In genomic region chr1:28538286-28538685, GRCh38 we compare ENCODE assay signal across 26 cellular contexts. TPM values are rescaled to one million over a fixed set of nuclear protein-coding genes. Genes with fewer than 3 reads are reported as not detected.
A peak's percentile ranks its signal among the peaks of the same experiment; 100 is the strongest.
DNase-seq lines count a peak whose midpoint lies in the region; ATAC-seq and TF ChIP-seq lines count a peak whose summit lies in the region.
"Had no signal": no experiment of that assay in that cellular context is flagged by ENCODE, and none has a peak within 500 bp of the region (broad histone marks: within the 10 kb centered on the region; RNA-seq: fewer than 3 reads in every experiment).

No MANE protein-coding gene starts in this region.

- no peak overlapping the region for H2AFZ ChIP-seq in PC-3 (ENCODE audit: low read length)
- no peak overlapping the region for H2AFZ ChIP-seq in osteoblast (ENCODE audit: low read length)
- H2AFZ ChIP-seq: GM23248, neural progenitor cell had no signal

- no peaks in the 10 kb centered on the region for H3K9me2 ChIP-seq in PC-3 (replicated peaks; ENCODE audit: low read length)

- no peaks in the 10 kb centered on the region for H3K27me3 ChIP-seq in Caco-2 (replicated peaks; ENCODE audit: control insufficient read depth, insufficient read depth, low read length)
- no peaks in the 10 kb centered on the region for H3K27me3 ChIP-seq in PC-3 (ENCODE audit: low read length)
- no peaks in the 10 kb centered on the region for H3K27me3 ChIP-seq in osteoblast (ENCODE audit: insufficient read depth, low read length)
- H3K27me3 ChIP-seq: foreskin keratinocyte, neural progenitor cell, SJSA1, suprapubic skin, vagina had no signal

- H3K27ac ChIP-seq in PC-3 (ENCODE audit: low read length) (no peak overlapping the region), osteoblast (ENCODE audit: low read depth, low read length) (no peak overlapping the region)
- H3K27ac ChIP-seq: foreskin keratinocyte, GM23248, KMS-11, neural progenitor cell, SJSA1, skin epidermis, suprapubic skin, vagina had no signal

- intact Hi-C loops in Caco-2 (cut with micrococcal nuclease; ENCODE audit: unreplicated experiment) = no loop called here
- intact Hi-C loops in PC-3 (cut with micrococcal nuclease) = no loop called here
- intact Hi-C loops in activated naive CD4-positive, alpha-beta T cell treated with anti-CD3 and anti-CD28 coated beads for 36 hours (cut with micrococcal nuclease) = no loop called here

- no peak overlapping the region for H3K27ac Mint-ChIP-seq in Caco-2 (ENCODE audit: unreplicated experiment)
- H3K27ac Mint-ChIP-seq in effector memory CD8-positive, alpha-beta T cell = peak overlapping the region; percentile 41 to 64
- H3K27ac Mint-ChIP-seq in activated naive CD4-positive, alpha-beta T cell treated with anti-CD3 and anti-CD28 coated beads for 36 hours = no peak overlapping the region
- no peak overlapping the region for H3K27ac Mint-ChIP-seq in stimulated activated naive B cell treated with anti-CD40 and anti-IgM and Interleukin-4, amounts not matched to agents 10 μg/mL and 1 μg/mL and 100 μg/mL, for 72 hours
- H3K27ac Mint-ChIP-seq: activated CD8-positive, alpha-beta T cell treated with anti-CD3 and anti-CD28 coated beads for 36 hours; activated naive CD8-positive, alpha-beta T cell treated with anti-CD3 and anti-CD28 coated beads, Interleukin-2, amount 50 U/mL, for 24 hours; neural progenitor cell had no signal

- no peaks in the 10 kb centered on the region for H3K9me3 Mint-ChIP-seq in Caco-2 (ENCODE audit: unreplicated experiment)
- no peaks in the 10 kb centered on the region for H3K9me3 Mint-ChIP-seq in effector memory CD8-positive, alpha-beta T cell
- H3K9me3 Mint-ChIP-seq in activated naive CD4-positive, alpha-beta T cell treated with anti-CD3 and anti-CD28 coated beads for 36 hours = no peaks in the 10 kb centered on the region
- H3K9me3 Mint-ChIP-seq in stimulated activated naive B cell treated with anti-CD40 and anti-IgM and Interleukin-4, amounts not matched to agents 10 μg/mL and 1 μg/mL and 100 μg/mL, for 72 hours = no peaks in the 10 kb centered on the region
- H3K9me3 Mint-ChIP-seq: activated CD8-positive, alpha-beta T cell treated with anti-CD3 and anti-CD28 coated beads for 36 hours; activated naive CD8-positive, alpha-beta T cell treated with anti-CD3 and anti-CD28 coated beads, Interleukin-2, amount 50 U/mL, for 24 hours; CD4-positive, CD25-positive, alpha-beta regulatory T cell; neural progenitor cell had no signal

- POLR2A ChIA-PET in Caco-2 (lab: Charles Lee) = no interaction called here
- POLR2A ChIA-PET in PC-3 (lab: Charles Lee; ENCODE audit: unreplicated experiment) = no interaction called here

- DNase-seq in Caco-2 = no peak
- DNase-seq in PC-3 = no peak
- DNase-seq in effector memory CD8-positive, alpha-beta T cell = no peak
- peak; percentile 64 for DNase-seq in osteoblast (ENCODE audit: insufficient read length, low spot score, missing footprints)
- DNase-seq in activated naive CD4-positive, alpha-beta T cell treated with anti-CD3 and anti-CD28 coated beads for 36 hours = no peak
- DNase-seq in stimulated activated naive B cell treated with anti-CD40 and anti-IgM and Interleukin-4, amounts not matched to agents 10 μg/mL and 1 μg/mL and 100 μg/mL, for 72 hours = no peak
- DNase-seq: activated CD4-positive, CD25-positive, alpha-beta regulatory T cell treated with anti-CD3 and anti-CD28 coated beads, Interleukin-2, amount 50 U/mL, for 72 hours; activated CD8-positive, alpha-beta T cell treated with anti-CD3 and anti-CD28 coated beads for 36 hours; activated effector memory CD4-positive, alpha-beta T cell treated with Interleukin-2 at 50 U/mL for 16 hours; activated naive CD8-positive, alpha-beta T cell treated with anti-CD3 and anti-CD28 coated beads, Interleukin-2, amount 50 U/mL, for 24 hours; CD4-positive, CD25-positive, alpha-beta regulatory T cell; DMS53; effector CD8-positive, alpha-beta T cell; foreskin keratinocyte; GM23248; NCI-H146; NCI-H510A; T-helper 1 cell had no signal

- no peak for ATAC-seq in PC-3
- no peak for ATAC-seq in effector memory CD8-positive, alpha-beta T cell (replicated peaks)
- ATAC-seq in HG03354 (IDR thresholded peaks at IDR 0.05; ENCODE audit: poor library complexity, severe bottlenecking, unreplicated experiment) = no peak
- no peak for ATAC-seq in stimulated activated naive B cell treated with anti-CD40 and anti-IgM and Interleukin-4, amounts not matched to agents 10 μg/mL and 1 μg/mL and 100 μg/mL, for 72 hours (replicated peaks)
- ATAC-seq: activated CD8-positive, alpha-beta T cell treated with anti-CD3 and anti-CD28 coated beads for 36 hours; activated naive CD8-positive, alpha-beta T cell treated with anti-CD3 and anti-CD28 coated beads, Interleukin-2, amount 50 U/mL, for 24 hours; foreskin keratinocyte; left lobe of liver had no signal

- H3K9me3 ChIP-seq in Caco-2 (no peaks in the 10 kb centered on the region), PC-3 (ENCODE audit: low read length) (no peaks in the 10 kb centered on the region), osteoblast (ENCODE audit: low read depth, low read length) (no peaks in the 10 kb centered on the region)
- H3K9me3 ChIP-seq: SJSA1, suprapubic skin, vagina had no signal

- H3K9ac ChIP-seq in PC-3 (ENCODE audit: low read length) = no peak overlapping the region
- H3K9ac ChIP-seq: GM23248, KMS-11, neural progenitor cell had no signal

- no peaks in the 10 kb centered on the region for H3K27me3 Mint-ChIP-seq in Caco-2 (ENCODE audit: insufficient read depth, unreplicated experiment)
- H3K27me3 Mint-ChIP-seq in effector memory CD8-positive, alpha-beta T cell = no peaks in the 10 kb centered on the region
- H3K27me3 Mint-ChIP-seq in activated naive CD4-positive, alpha-beta T cell treated with anti-CD3 and anti-CD28 coated beads for 36 hours (ENCODE audit: low read depth) = no peaks in the 10 kb centered on the region
- H3K27me3 Mint-ChIP-seq in stimulated activated naive B cell treated with anti-CD40 and anti-IgM and Interleukin-4, amounts not matched to agents 10 μg/mL and 1 μg/mL and 100 μg/mL, for 72 hours = no peaks in the 10 kb centered on the region
- H3K27me3 Mint-ChIP-seq: activated CD8-positive, alpha-beta T cell treated with anti-CD3 and anti-CD28 coated beads for 36 hours; activated naive CD8-positive, alpha-beta T cell treated with anti-CD3 and anti-CD28 coated beads, Interleukin-2, amount 50 U/mL, for 24 hours; CD4-positive, CD25-positive, alpha-beta regulatory T cell had no signal

- H3K4me3 ChIP-seq in Caco-2 (ENCODE audit: low read depth, low read length) (no peak overlapping the region), PC-3 (ENCODE audit: low read length) (no peak overlapping the region), osteoblast (ENCODE audit: insufficient read depth, low read length) (no peak overlapping the region)
- H3K4me3 ChIP-seq: GM23248, neural progenitor cell, SJSA1, skin epidermis, suprapubic skin, vagina had no signal

- TSS peak; percentile 90 for BruUV-seq in Caco-2 (replicated peaks; lab: Mats Ljungman, UMichigan)
- TSS peak; percentile 75 for BruUV-seq in PC-3 (replicated peaks; lab: Mats Ljungman, UMichigan)

- no peaks in the 10 kb centered on the region for H3K4me1 Mint-ChIP-seq in Caco-2 (ENCODE audit: low read depth, unreplicated experiment)
- no peaks in the 10 kb centered on the region for H3K4me1 Mint-ChIP-seq in effector memory CD8-positive, alpha-beta T cell (ENCODE audit: low read depth in 2 of 2)
- no peaks in the 10 kb centered on the region for H3K4me1 Mint-ChIP-seq in activated naive CD4-positive, alpha-beta T cell treated with anti-CD3 and anti-CD28 coated beads for 36 hours (ENCODE audit: low read depth)
- H3K4me1 Mint-ChIP-seq in stimulated activated naive B cell treated with anti-CD40 and anti-IgM and Interleukin-4, amounts not matched to agents 10 μg/mL and 1 μg/mL and 100 μg/mL, for 72 hours = no peaks in the 10 kb centered on the region
- H3K4me1 Mint-ChIP-seq: activated naive CD8-positive, alpha-beta T cell treated with anti-CD3 and anti-CD28 coated beads, Interleukin-2, amount 50 U/mL, for 24 hours; CD4-positive, CD25-positive, alpha-beta regulatory T cell; neural progenitor cell had no signal

- no peaks in the 10 kb centered on the region for H4K20me1 ChIP-seq in PC-3 (ENCODE audit: low read length)
- H4K20me1 ChIP-seq in osteoblast (ENCODE audit: insufficient read depth, low read length) = no peaks in the 10 kb centered on the region

- H3K79me2 ChIP-seq in PC-3 (ENCODE audit: low read length) = no peaks in the 10 kb centered on the region
- no peaks in the 10 kb centered on the region for H3K79me2 ChIP-seq in osteoblast (ENCODE audit: insufficient read depth, low read length)

- H3K4me1 ChIP-seq in Caco-2 = no peaks in the 10 kb centered on the region
- H3K4me1 ChIP-seq in PC-3 (ENCODE audit: insufficient read depth, low read length) = no peaks in the 10 kb centered on the region
- no peaks in the 10 kb centered on the region for H3K4me1 ChIP-seq in osteoblast (ENCODE audit: insufficient read depth, low read length)
- H3K4me1 ChIP-seq: foreskin keratinocyte, neural progenitor cell, SJSA1, suprapubic skin, vagina had no signal

- TF ChIP-seq CTCF in Caco-2 (IDR thresholded peaks at IDR 0.05; ENCODE audit: insufficient read depth in 1 of 2, low read depth in 1 of 2, low read length in 1 of 2, severe bottlenecking in 1 of 2, unreplicated experiment in 1 of 2) (no peak), PC-3 (conservative IDR thresholded peaks at IDR 0.05; ENCODE audit: low read depth, low read length) (no peak), osteoblast (IDR thresholded peaks at IDR 0.05; ENCODE audit: extremely low read depth, low read depth, low read length) (no peak)

- H3K4me3 Mint-ChIP-seq in Caco-2 (ENCODE audit: unreplicated experiment) = no peak overlapping the region
- no peak overlapping the region for H3K4me3 Mint-ChIP-seq in effector memory CD8-positive, alpha-beta T cell
- H3K4me3 Mint-ChIP-seq in activated naive CD4-positive, alpha-beta T cell treated with anti-CD3 and anti-CD28 coated beads for 36 hours = no peak overlapping the region
- no peak overlapping the region for H3K4me3 Mint-ChIP-seq in stimulated activated naive B cell treated with anti-CD40 and anti-IgM and Interleukin-4, amounts not matched to agents 10 μg/mL and 1 μg/mL and 100 μg/mL, for 72 hours
- H3K4me3 Mint-ChIP-seq: activated CD8-positive, alpha-beta T cell treated with anti-CD3 and anti-CD28 coated beads for 36 hours; activated naive CD8-positive, alpha-beta T cell treated with anti-CD3 and anti-CD28 coated beads, Interleukin-2, amount 50 U/mL, for 24 hours; CD4-positive, CD25-positive, alpha-beta regulatory T cell; neural progenitor cell had no signal

- H3K4me2 ChIP-seq in PC-3 (ENCODE audit: low read length) (no peak overlapping the region), osteoblast (ENCODE audit: insufficient read depth, low read length) (no peak overlapping the region)
- H3K4me2 ChIP-seq: KMS-11, neural progenitor cell had no signal

- CTCF ChIA-PET in Caco-2 (lab: Charles Lee) = no interaction called here
- CTCF ChIA-PET in PC-3 (lab: Charles Lee) = interaction anchor here (0.5 to 0.6 kb wide), 2 partner anchors 110 to 192 kb away, joined by 3 read pairs; partner anchors contain the start of gene RNU11
- CTCF ChIA-PET in activated naive CD4-positive, alpha-beta T cell treated with anti-CD3 and anti-CD28 coated beads for 36 hours (lab: Charles Lee) = interaction anchor here (0.6 kb wide), 1 partner anchor 177 kb away, joined by 3 read pairs; no protein-coding TSS in a partner anchor

- peaks cover 24% of the 10 kb centered on the region for H3K36me3 Mint-ChIP-seq in Caco-2 (ENCODE audit: insufficient read depth, unreplicated experiment)
- peaks cover 20% of the 10 kb centered on the region for H3K36me3 Mint-ChIP-seq in effector memory CD8-positive, alpha-beta T cell (ENCODE audit: insufficient read depth)
- peaks cover 12% of the 10 kb centered on the region for H3K36me3 Mint-ChIP-seq in activated naive CD4-positive, alpha-beta T cell treated with anti-CD3 and anti-CD28 coated beads for 36 hours (ENCODE audit: low read depth)
- H3K36me3 Mint-ChIP-seq in stimulated activated naive B cell treated with anti-CD40 and anti-IgM and Interleukin-4, amounts not matched to agents 10 μg/mL and 1 μg/mL and 100 μg/mL, for 72 hours = peaks cover 28 to 38% of the 10 kb centered on the region in 2 donors

- H3K36me3 ChIP-seq in Caco-2 (ENCODE audit: control insufficient read depth, insufficient read depth, low read length) = no peaks in the 10 kb centered on the region
- H3K36me3 ChIP-seq in PC-3 (ENCODE audit: low read depth, low read length) = peaks cover 37% of the 10 kb centered on the region
- H3K36me3 ChIP-seq in osteoblast (ENCODE audit: insufficient read depth, low read length) = peaks cover 31% of the 10 kb centered on the region
- H3K36me3 ChIP-seq: neural progenitor cell had no signal

- H3F3A ChIP-seq in PC-3 (ENCODE audit: low read length, unreplicated experiment) = peaks cover 9% of the 10 kb centered on the region

RNA-seq across cellular contexts. Expression of gene TRNAU1AP, which starts 14.6 kb away (rescaled TPM):
- total RNA-seq in Caco-2 (2022) (23.1 and 25.1 TPM in 2 replicates), PC-3 (2014; rRNA removed) (19.6 and 27.2 TPM in 2 replicates), osteoblast (23.2 and 28.3 TPM in 2 replicates)
- 10 to 100 TPM; 36.7 to 39.4 TPM for total RNA-seq in activated naive CD4-positive, alpha-beta T cell treated with anti-CD3 and anti-CD28 coated beads for 36 hours

RNA-seq across cellular contexts. Expression of gene RCC1, which starts 32.4 kb away (rescaled TPM):
- total RNA-seq in Caco-2 (2022) = 52.1 and 54.0 TPM in 2 replicates
- total RNA-seq in PC-3 (2014; rRNA removed) = 96.5 and 119 TPM in 2 replicates
- total RNA-seq in osteoblast = 32.1 and 35.1 TPM in 2 replicates
- 100 to 1,000 TPM; 106 to 110 TPM for total RNA-seq in activated naive CD4-positive, alpha-beta T cell treated with anti-CD3 and anti-CD28 coated beads for 36 hours

RNA-seq across cellular contexts. Expression of gene RAB42, which starts 53.8 kb away (rescaled TPM):
- 2.5 and 2.9 TPM in 2 replicates for total RNA-seq in Caco-2 (2022)
- total RNA-seq in PC-3 (2014; rRNA removed) = 1.5 and 4.7 TPM in 2 replicates
- total RNA-seq in osteoblast = 5.0 and 5.1 TPM in 2 replicates
- total RNA-seq in activated naive CD4-positive, alpha-beta T cell treated with anti-CD3 and anti-CD28 coated beads for 36 hours = not detected
- total RNA-seq: activated CD8-positive, alpha-beta T cell treated with anti-CD3 and anti-CD28 coated beads for 36 hours; CD4-positive, CD25-positive, alpha-beta regulatory T cell had no signal

Comparison
In these comparisons a context has a peak if more than half of its experiments do, and no peak if none do; other contexts are left out.
1. H3K27ac Mint-ChIP-seq: peak in effector memory CD8-positive, alpha-beta T cell (2 of 2); none in Caco-2 (single experiment), activated naive CD4-positive, alpha-beta T cell treated with anti-CD3 and anti-CD28 coated beads for 36 hours (single experiment) and stimulated activated naive B cell treated with anti-CD40 and anti-IgM and Interleukin-4, amounts not matched to agents 10 μg/mL and 1 μg/mL and 100 μg/mL, for 72 hours (single experiment).